In genomic region chr2:3302421-3302750, GRCh38 we compare ENCODE assay signal across 27 cellular contexts.
DNase-seq lines count a peak whose midpoint lies in the region; ATAC-seq and TF ChIP-seq lines count a peak whose summit lies in the region.
"Had no signal": no experiment of that assay in that cellular context is flagged by ENCODE, and none has a peak within 500 bp of the region (broad histone marks: within the 10 kb centered on the region; RNA-seq: fewer than 3 reads in every experiment).

No MANE protein-coding gene starts in this region.

- H3K9me3 ChIP-seq in body of pancreas, result no peaks in the 10 kb centered on the region
- H3K9me3 ChIP-seq: ascending aorta, Caco-2, prostate gland, sigmoid colon had no signal

- no peak overlapping the region for H3K4me3 ChIP-seq in body of pancreas
- H3K4me3 ChIP-seq: PC-9, prostate gland, sigmoid colon had no signal

- 92% methylated on average over 10 of the region's 10 CpGs for WGBS in body of pancreas, 2 donors

- H3K9me3 Mint-ChIP-seq in natural killer cell treated with Interleukin-12 subunit alpha and Interleukin-12 subunit beta and Interleukin-15 and Interleukin-18, amount 100 ng/mL, for 72 hours, result no peaks in the 10 kb centered on the region
- H3K9me3 Mint-ChIP-seq in natural killer cell (no peaks in the 10 kb centered on the region), endothelial cell (ENCODE audit: unreplicated experiment) (no peaks in the 10 kb centered on the region), neural crest cell (no peaks in the 10 kb centered on the region)
- H3K9me3 Mint-ChIP-seq: activated naive CD4-positive, alpha-beta T cell treated with anti-CD3 and anti-CD28 coated beads, Interleukin-2, amount 10 ng/mL, durations not matched to agents 7 days and 5 days had no signal

- no peaks in the 10 kb centered on the region for H3K27me3 ChIP-seq in body of pancreas
- H3K27me3 ChIP-seq: ascending aorta, dorsolateral prefrontal cortex, sigmoid colon had no signal

- ATAC-seq in natural killer cell treated with Interleukin-12 subunit alpha and Interleukin-12 subunit beta and Interleukin-15 and Interleukin-18, amount 100 ng/mL, for 72 hours, result no peak
- ATAC-seq in natural killer cell (no peak), GM21717 (IDR thresholded peaks at IDR 0.05; ENCODE audit: unreplicated experiment) (no peak), body of pancreas (no peak)
- ATAC-seq: activated CD8-positive, alpha-beta memory T cell treated with anti-CD3 and anti-CD28 coated beads, Interleukin-2, amount 10 ng/mL, durations not matched to agents 7 days and 5 days; Right ventricle myocardium inferior; stimulated activated naive CD8-positive, alpha-beta T cell treated with anti-CD3 and anti-CD28 coated beads, Interleukin-15, Interleukin-2, amounts not matched to agents 100 U/mL and 50 U/mL, for 24 hours had no signal

- TF ChIP-seq CTCF in natural killer cell (IDR thresholded peaks at IDR 0.05), result no peak
- TF ChIP-seq CTCF in endothelial cell (IDR thresholded peaks at IDR 0.05; ENCODE audit: unreplicated experiment), result no peak
- no peak for TF ChIP-seq CTCF in neural crest cell (conservative IDR thresholded peaks at IDR 0.05)
- TF ChIP-seq CTCF in body of pancreas (IDR thresholded peaks at IDR 0.05), result no peak

- TF ChIP-seq POLR2A in body of pancreas (IDR thresholded peaks at IDR 0.05), result no peak

- intact Hi-C loops in natural killer cell (cut with micrococcal nuclease) (loop anchor here (2.0 kb wide), 1 partner anchor 1182 kb away; no protein-coding TSS in a partner anchor), body of pancreas (cut with DNase I) (no loop called here)

- peak overlapping the region; percentile 43 to 89 for H3K27ac Mint-ChIP-seq in natural killer cell treated with Interleukin-12 subunit alpha and Interleukin-12 subunit beta and Interleukin-15 and Interleukin-18, amount 100 ng/mL, for 72 hours
- H3K27ac Mint-ChIP-seq in natural killer cell, result peak overlapping the region in 1 of 2 donors; percentile 61
- H3K27ac Mint-ChIP-seq in endothelial cell (ENCODE audit: unreplicated experiment), result peak overlapping the region; percentile 81
- H3K27ac Mint-ChIP-seq in neural crest cell (ENCODE audit: unreplicated experiment), result peak overlapping the region; percentile 97
- H3K27ac Mint-ChIP-seq: activated CD8-positive, alpha-beta memory T cell treated with anti-CD3 and anti-CD28 coated beads, Interleukin-2, amount 10 ng/mL, durations not matched to agents 7 days and 5 days; activated naive CD4-positive, alpha-beta T cell treated with anti-CD3 and anti-CD28 coated beads, Interleukin-2, amount 10 ng/mL, durations not matched to agents 7 days and 5 days had no signal

- DNase-seq in natural killer cell treated with Interleukin-12 subunit alpha and Interleukin-12 subunit beta and Interleukin-15 and Interleukin-18, amount 100 ng/mL, for 72 hours (ENCODE audit: low spot score), result no peak
- DNase-seq in natural killer cell (no peak), endothelial cell (ENCODE audit: low spot score) (no peak), neural crest cell (ENCODE audit: low read depth, low spot score) (peak; percentile 9), substantia nigra (lab: John Stamatoyannopoulos, UW) (no peak), GDM1 (lab: John Stamatoyannopoulos, UW) (no peak), body of pancreas (no peak)
- DNase-seq: activated CD8-positive, alpha-beta memory T cell treated with anti-CD3 and anti-CD28 coated beads, Interleukin-2, amount 10 ng/mL, durations not matched to agents 7 days and 5 days; activated naive CD4-positive, alpha-beta T cell treated with anti-CD3 and anti-CD28 coated beads, Interleukin-2, amount 10 ng/mL, durations not matched to agents 7 days and 5 days; activated T-cell treated with anti-CD3 and anti-CD28 coated beads, Interleukin-2, amount 50 U/mL, for 48 hours; Caco-2; central memory CD4-positive, alpha-beta T cell; GF-D8; NCI-H1105; NCI-H187 treated with DMSO at 0.1 percent for 48 hours; NCI-H526; NK-92 treated with Interleukin-12 subunit alpha and Interleukin-12 subunit beta, amount 100 ng/mL, for 24 hours; PC-9; sigmoid colon; stimulated activated naive CD8-positive, alpha-beta T cell treated with anti-CD3 and anti-CD28 coated beads, Interleukin-15, Interleukin-2, amounts not matched to agents 100 U/mL and 50 U/mL, for 24 hours; SW 1271; T1000 had no signal

- H3K4me3 Mint-ChIP-seq in natural killer cell treated with Interleukin-12 subunit alpha and Interleukin-12 subunit beta and Interleukin-15 and Interleukin-18, amount 100 ng/mL, for 72 hours, result no peak overlapping the region
- no peak overlapping the region for H3K4me3 Mint-ChIP-seq in natural killer cell
- H3K4me3 Mint-ChIP-seq in endothelial cell (ENCODE audit: unreplicated experiment), result no peak overlapping the region
- H3K4me3 Mint-ChIP-seq in neural crest cell, result peak overlapping the region; percentile 38
- H3K4me3 Mint-ChIP-seq: activated CD8-positive, alpha-beta memory T cell treated with anti-CD3 and anti-CD28 coated beads, Interleukin-2, amount 10 ng/mL, durations not matched to agents 7 days and 5 days; activated naive CD4-positive, alpha-beta T cell treated with anti-CD3 and anti-CD28 coated beads, Interleukin-2, amount 10 ng/mL, durations not matched to agents 7 days and 5 days had no signal

- no peak overlapping the region for H3K27ac ChIP-seq in substantia nigra (ENCODE audit: low read depth, low read length, poor library complexity, severe bottlenecking)
- H3K27ac ChIP-seq in body of pancreas, result no peak overlapping the region
- H3K27ac ChIP-seq: ascending aorta, PC-9, prostate gland, sigmoid colon had no signal

- H3K27me3 Mint-ChIP-seq in natural killer cell treated with Interleukin-12 subunit alpha and Interleukin-12 subunit beta and Interleukin-15 and Interleukin-18, amount 100 ng/mL, for 72 hours, result no peaks in the 10 kb centered on the region
- H3K27me3 Mint-ChIP-seq in natural killer cell (ENCODE audit: low read depth in 2 of 2) (no peaks in the 10 kb centered on the region), endothelial cell (ENCODE audit: unreplicated experiment) (peaks cover 3% of the 10 kb centered on the region), neural crest cell (ENCODE audit: low read depth) (no peaks in the 10 kb centered on the region)
- H3K27me3 Mint-ChIP-seq: activated CD8-positive, alpha-beta memory T cell treated with anti-CD3 and anti-CD28 coated beads, Interleukin-2, amount 10 ng/mL, durations not matched to agents 7 days and 5 days; activated naive CD4-positive, alpha-beta T cell treated with anti-CD3 and anti-CD28 coated beads, Interleukin-2, amount 10 ng/mL, durations not matched to agents 7 days and 5 days had no signal

- no peaks in the 10 kb centered on the region for H3K36me3 ChIP-seq in body of pancreas (replicated peaks in 1 of 2; ENCODE audit: insufficient read depth in 1 of 2, low read depth in 2 of 2)
- H3K36me3 ChIP-seq: ascending aorta, prostate gland, sigmoid colon had no signal

- peaks cover 27 to 64% of the 10 kb centered on the region in 2 donors for H3K4me1 Mint-ChIP-seq in natural killer cell treated with Interleukin-12 subunit alpha and Interleukin-12 subunit beta and Interleukin-15 and Interleukin-18, amount 100 ng/mL, for 72 hours (ENCODE audit: low read depth in 2 of 2)
- H3K4me1 Mint-ChIP-seq in natural killer cell, result peaks cover 22 to 38% of the 10 kb centered on the region in 2 donors
- H3K4me1 Mint-ChIP-seq in endothelial cell (ENCODE audit: unreplicated experiment), result peaks cover 18% of the 10 kb centered on the region
- H3K4me1 Mint-ChIP-seq in neural crest cell, result peaks cover 33% of the 10 kb centered on the region

- peaks cover 5% of the 10 kb centered on the region for H3K4me1 ChIP-seq in body of pancreas
- H3K4me1 ChIP-seq: ascending aorta, Caco-2 had no signal

- H3K36me3 Mint-ChIP-seq in natural killer cell treated with Interleukin-12 subunit alpha and Interleukin-12 subunit beta and Interleukin-15 and Interleukin-18, amount 100 ng/mL, for 72 hours, result peaks cover 7% of the 10 kb centered on the region
- no peaks in the 10 kb centered on the region for H3K36me3 Mint-ChIP-seq in natural killer cell
- H3K36me3 Mint-ChIP-seq in endothelial cell (ENCODE audit: low read depth, unreplicated experiment), result peaks cover 15% of the 10 kb centered on the region
- peaks cover 6% of the 10 kb centered on the region for H3K36me3 Mint-ChIP-seq in neural crest cell (ENCODE audit: low read depth)
- H3K36me3 Mint-ChIP-seq: activated CD8-positive, alpha-beta memory T cell treated with anti-CD3 and anti-CD28 coated beads, Interleukin-2, amount 10 ng/mL, durations not matched to agents 7 days and 5 days had no signal
